Comparison of ENCODE assay signal across 8 cellular contexts in the genomic region with DNA sequence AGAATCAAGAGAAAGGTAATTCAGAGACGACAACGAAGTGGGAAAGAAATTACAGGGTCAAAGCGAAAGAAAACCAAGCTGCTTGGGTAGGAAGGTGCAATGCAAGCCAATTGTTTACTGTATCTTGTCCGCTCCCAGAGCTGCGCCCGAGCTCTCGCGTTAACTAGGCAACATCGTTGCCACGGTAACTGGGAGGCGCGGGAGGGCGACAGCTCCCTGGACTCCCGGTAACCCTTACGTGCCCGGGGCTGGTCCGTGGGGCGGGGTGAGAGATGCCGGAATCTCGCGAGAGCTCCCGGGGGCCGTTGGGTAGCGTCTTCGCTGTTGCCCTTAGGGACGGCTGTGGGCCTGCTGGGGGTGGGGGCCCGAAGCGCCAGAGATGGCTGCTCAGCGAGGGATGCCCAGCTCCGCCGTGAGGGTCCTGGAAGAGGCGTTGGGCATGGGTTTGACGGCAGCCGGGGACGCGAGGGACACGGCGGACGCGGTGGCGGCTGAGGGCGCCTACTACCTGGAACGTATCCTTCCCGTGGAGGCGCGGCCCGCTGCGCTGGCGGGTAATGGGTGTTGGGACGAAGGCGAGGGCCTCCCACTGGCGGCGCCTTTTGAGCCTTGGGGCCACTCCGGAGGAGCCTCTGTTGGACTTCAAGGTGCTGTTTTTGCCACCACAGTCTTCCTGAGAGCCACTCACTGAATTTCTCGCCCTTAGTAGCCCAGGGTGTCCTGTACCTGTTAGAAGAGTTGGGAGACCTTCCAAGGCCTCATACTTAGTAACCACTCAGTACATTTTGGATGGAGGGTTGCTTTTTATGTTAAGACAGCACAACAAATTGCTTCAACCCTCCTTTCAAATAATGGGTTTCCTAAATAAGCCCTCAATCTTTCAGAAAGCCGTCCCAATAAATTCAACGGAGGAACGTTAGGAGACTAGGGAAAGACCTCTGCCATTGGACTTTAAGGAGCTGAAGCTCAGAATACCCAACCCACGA. TPM values are rescaled to one million over a fixed set of nuclear protein-coding genes. Genes with fewer than 3 reads are reported as not detected.
A peak's percentile ranks its signal among the peaks of the same experiment; 100 is the strongest.
DNase-seq lines count a peak whose midpoint lies in the region; ATAC-seq and TF ChIP-seq lines count a peak whose summit lies in the region.

SPAG16 (plus strand) TSS at position 360 of the 986 bp plus-strand sequence.

- no peaks in the 10 kb centered on the region for H3K36me3 ChIP-seq in uterus

- peak in 1 of 2 donors; percentile 48 for TF ChIP-seq POLR2A in uterus (IDR thresholded peaks at IDR 0.05)

- POLR2A ChIA-PET in GM10248 (lab: Yijun Ruan, JAX), result no interaction called here

- intact Hi-C loops in T-helper 2 cell treated with Interferon-gamma antibody and Interleukin-4, amounts not matched to agents 100 ng/mL and 5 ng/mL, for 36 hours (cut with micrococcal nuclease), result loop anchor here (1.0 to 2.0 kb wide), 4 partner anchors 32 to 1525 kb away; partner anchors contain the start of genes BARD1 and IKZF2
- intact Hi-C loops in uterus (cut with DNase I; ENCODE audit: low total_unique reads), result no loop called here

- DNase-seq in GM10248 (ENCODE audit: extremely low spot score) (peak; percentile 99), NCI-H1417 (lab: John Stamatoyannopoulos, UW) (peak; percentile 94 to 99 (median 97)), astrocyte of the hippocampus (ENCODE audit: low read depth, low spot score) (peak; percentile 99), hepatic stellate cell (ENCODE audit: low spot score) (peak; percentile 95), putamen (ENCODE audit: low spot score) (peak; percentile 96), uterus (peak; percentile 96)

- H3K4me3 ChIP-seq in uterus, result peak within 1 kb of the TSS; percentile 60 to 66

- ATAC-seq in HG02571 (IDR thresholded peaks at IDR 0.05; ENCODE audit: unreplicated experiment), result peak; percentile 99

- H3K27ac ChIP-seq in uterus, result peak within 1 kb of the TSS; percentile 61 to 82

- no peak for TF ChIP-seq CTCF in GM10248 (IDR thresholded peaks at IDR 0.05; ENCODE audit: control extremely low read depth, extremely low read depth, low read depth, missing control alignments)
- no peak for TF ChIP-seq CTCF in uterus (IDR thresholded peaks at IDR 0.05)

- no peaks in the 10 kb centered on the region for H3K27me3 ChIP-seq in uterus

- no peaks in the 10 kb centered on the region for H3K9me3 ChIP-seq in uterus

- CTCF ChIA-PET in GM10248 (lab: Yijun Ruan, JAX), result interaction anchor here (0.7 to 3.0 kb wide), 8 partner anchors 9 to 1772 kb away, joined by 3 to 10 read pairs (median 4); no protein-coding TSS in a partner anchor

- H3K4me1 ChIP-seq in uterus, result peaks cover 0 to 3% of the 10 kb centered on the region in 2 donors

RNA-seq across cellular contexts. Expression of gene SPAG16, which starts in this region (rescaled TPM):
- total RNA-seq in T-helper 2 cell treated with Interferon-gamma antibody and Interleukin-4, amounts not matched to agents 100 ng/mL and 5 ng/mL, for 36 hours, result 10.0 and 11.0 TPM in 2 replicates
- 10 to 100 TPM in 2 of 4 donors, 1 to 10 TPM in 2; 5.0 to 73.8 (median 21.6) TPM for total RNA-seq in uterus

Comparison
In these comparisons a context has a peak if more than half of its experiments do, and no peak if none do; other contexts are left out.
1. Peak in every context shown above with its lines: DNase-seq, ATAC-seq, H3K4me3 ChIP-seq and H3K27ac ChIP-seq.